In the genomic region with DNA sequence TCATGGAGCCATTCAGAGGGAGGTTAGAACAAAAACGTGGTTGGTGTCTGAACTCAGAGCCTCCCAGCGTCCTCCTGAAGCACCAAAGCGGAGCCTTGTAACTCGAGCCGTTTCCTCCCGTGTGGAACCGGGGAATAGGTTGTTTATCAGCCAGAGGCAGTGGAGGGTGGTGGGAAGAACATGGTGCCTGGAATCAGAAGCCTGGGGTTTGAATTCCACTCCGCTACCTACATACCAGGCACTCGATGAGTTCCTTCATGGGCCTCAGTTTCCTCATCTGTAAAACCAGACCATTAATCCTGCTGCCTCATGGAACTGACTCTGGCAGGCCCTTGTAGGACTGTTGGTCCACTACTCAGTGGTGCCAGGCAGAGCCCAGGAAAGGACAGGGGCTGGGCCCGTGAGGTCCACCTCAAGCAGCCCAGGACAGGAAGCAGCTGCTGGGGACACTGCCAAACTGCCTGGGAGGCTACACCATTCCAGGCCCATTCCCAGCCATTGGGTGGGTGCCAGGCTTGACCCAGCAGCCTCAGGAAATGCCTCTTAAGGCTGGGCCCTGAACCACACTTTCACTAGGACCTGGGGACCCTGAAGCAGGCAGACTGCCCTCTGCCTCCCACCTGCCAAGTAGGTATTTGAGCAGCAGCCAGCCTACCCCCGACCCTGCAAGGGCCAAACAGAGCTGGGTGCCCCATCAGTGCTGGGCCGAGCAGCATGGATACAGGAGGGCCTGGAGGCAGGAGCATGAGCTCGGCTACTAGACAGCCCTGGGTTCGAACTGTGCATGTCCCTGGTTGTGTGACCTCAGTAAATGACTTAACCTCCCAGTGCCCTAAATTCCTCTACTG, we compare ENCODE assay signal across 1 cellular context.
A peak's percentile ranks its signal among the peaks of the same experiment; 100 is the strongest.
TF ChIP-seq lines count a peak whose summit lies in the region.

No MANE protein-coding gene starts in this region.

TF ChIP-seq in SK-N-SH, 30 proteins besides CTCF, POLR2A, EP300 and RAD21 (continued from another document):
- TF ChIP-seq, protein P1, sequence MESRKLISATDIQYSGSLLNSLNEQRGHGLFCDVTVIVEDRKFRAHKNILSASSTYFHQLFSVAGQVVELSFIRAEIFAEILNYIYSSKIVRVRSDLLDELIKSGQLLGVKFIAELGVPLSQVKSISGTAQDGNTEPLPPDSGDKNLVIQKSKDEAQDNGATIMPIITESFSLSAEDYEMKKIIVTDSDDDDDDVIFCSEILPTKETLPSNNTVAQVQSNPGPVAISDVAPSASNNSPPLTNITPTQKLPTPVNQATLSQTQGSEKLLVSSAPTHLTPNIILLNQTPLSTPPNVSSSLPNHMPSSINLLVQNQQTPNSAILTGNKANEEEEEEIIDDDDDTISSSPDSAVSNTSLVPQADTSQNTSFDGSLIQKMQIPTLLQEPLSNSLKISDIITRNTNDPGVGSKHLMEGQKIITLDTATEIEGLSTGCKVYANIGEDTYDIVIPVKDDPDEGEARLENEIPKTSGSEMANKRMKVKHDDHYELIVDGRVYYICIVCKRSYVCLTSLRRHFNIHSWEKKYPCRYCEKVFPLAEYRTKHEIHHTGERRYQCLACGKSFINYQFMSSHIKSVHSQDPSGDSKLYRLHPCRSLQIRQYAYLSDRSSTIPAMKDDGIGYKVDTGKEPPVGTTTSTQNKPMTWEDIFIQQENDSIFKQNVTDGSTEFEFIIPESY (IDR thresholded peaks at IDR 0.05; ENCODE audit: borderline replicate concordance, low read depth) = no peak
- TF ChIP-seq GATA2 (CRISPR knock-in tag; IDR thresholded peaks at IDR 0.05) = no peak
- TF ChIP-seq, protein P2, sequence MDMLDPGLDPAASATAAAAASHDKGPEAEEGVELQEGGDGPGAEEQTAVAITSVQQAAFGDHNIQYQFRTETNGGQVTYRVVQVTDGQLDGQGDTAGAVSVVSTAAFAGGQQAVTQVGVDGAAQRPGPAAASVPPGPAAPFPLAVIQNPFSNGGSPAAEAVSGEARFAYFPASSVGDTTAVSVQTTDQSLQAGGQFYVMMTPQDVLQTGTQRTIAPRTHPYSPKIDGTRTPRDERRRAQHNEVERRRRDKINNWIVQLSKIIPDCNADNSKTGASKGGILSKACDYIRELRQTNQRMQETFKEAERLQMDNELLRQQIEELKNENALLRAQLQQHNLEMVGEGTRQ (IDR thresholded peaks at IDR 0.05; ENCODE audit: borderline replicate concordance, low read depth, low read length) = no peak
- TF ChIP-seq NFIC (IDR thresholded peaks at IDR 0.05; ENCODE audit: borderline replicate concordance) = peak; percentile 31
